In genomic region chr5:139667001-139667729, GRCh38 we compare ENCODE assay signal across 8 cellular contexts. TPM values are rescaled to one million over a fixed set of nuclear protein-coding genes. Genes with fewer than 3 reads are reported as not detected.
DNase-seq lines count a peak whose midpoint lies in the region; ATAC-seq and TF ChIP-seq lines count a peak whose summit lies in the region.

No MANE protein-coding gene starts in this region.

- no peaks in the 10 kb centered on the region for H3K9me3 Mint-ChIP-seq in activated naive CD4-positive, alpha-beta T cell treated with anti-CD3 and anti-CD28 coated beads, Interleukin-2, amount 10 ng/mL, durations not matched to agents 7 days and 5 days
- no peaks in the 10 kb centered on the region for H3K9me3 Mint-ChIP-seq in activated naive CD4-positive, alpha-beta T cell treated with anti-CD3 and anti-CD28 coated beads for 36 hours
- H3K9me3 Mint-ChIP-seq in WTC11 (no peaks in the 10 kb centered on the region), memory B cell (no peaks in the 10 kb centered on the region)

- H3K36me3 ChIP-seq in tibial nerve = no peaks in the 10 kb centered on the region

- H3K4me1 ChIP-seq in tibial nerve = peaks cover 0 to 98% (median 89%) of the 10 kb centered on the region in 4 donors

- intact Hi-C loops in activated naive CD4-positive, alpha-beta T cell treated with anti-CD3 and anti-CD28 coated beads for 36 hours (cut with micrococcal nuclease) = loop anchor here (1.0 kb wide), 1 partner anchor 31 kb away; no protein-coding TSS in a partner anchor

- peak; percentile 38 for DNase-seq in activated naive CD4-positive, alpha-beta T cell treated with anti-CD3 and anti-CD28 coated beads, Interleukin-2, amount 10 ng/mL, durations not matched to agents 7 days and 5 days
- no peak for DNase-seq in activated naive CD4-positive, alpha-beta T cell treated with anti-CD3 and anti-CD28 coated beads for 36 hours
- DNase-seq in WTC11 (ENCODE audit: low spot score) (no peak), memory B cell (ENCODE audit: low spot score in 2 of 2) (no peak), tibial nerve (ENCODE audit: low spot score in 2 of 2) (no peak), hypothalamus (lab: John Stamatoyannopoulos, UW) (no peak)
- DNase-seq in stimulated activated CD4-positive, alpha-beta T cell treated with anti-CD3 and anti-CD28 coated beads, Interleukin-15, amount 100 ng/mL, for 24 hours = no peak
- DNase-seq in activated T-cell treated with anti-CD3 and anti-CD28 coated beads, Interleukin-2, amount 50 U/mL, for 48 hours = no peak

- no peak overlapping the region for H3K27ac Mint-ChIP-seq in activated naive CD4-positive, alpha-beta T cell treated with anti-CD3 and anti-CD28 coated beads, Interleukin-2, amount 10 ng/mL, durations not matched to agents 7 days and 5 days
- H3K27ac Mint-ChIP-seq in activated naive CD4-positive, alpha-beta T cell treated with anti-CD3 and anti-CD28 coated beads for 36 hours = no peak overlapping the region
- H3K27ac Mint-ChIP-seq in WTC11 (peak overlapping the region; percentile 53; the same call in 1 of the 2 replicates), memory B cell (peak overlapping the region; percentile 92)

- ATAC-seq in WTC11 (no peak), memory B cell (ENCODE audit: low read depth) (no peak)

- H3K4me3 Mint-ChIP-seq in activated naive CD4-positive, alpha-beta T cell treated with anti-CD3 and anti-CD28 coated beads, Interleukin-2, amount 10 ng/mL, durations not matched to agents 7 days and 5 days = no peak overlapping the region
- no peak overlapping the region for H3K4me3 Mint-ChIP-seq in activated naive CD4-positive, alpha-beta T cell treated with anti-CD3 and anti-CD28 coated beads for 36 hours
- H3K4me3 Mint-ChIP-seq in WTC11 (no peak overlapping the region), memory B cell (peak overlapping the region; percentile 87)

- H3K9me3 ChIP-seq in tibial nerve = no peaks in the 10 kb centered on the region

- POLR2A ChIA-PET in WTC11 (lab: Charles Lee) = interaction anchor here (1.4 kb wide), 2 partner anchors 19 to 31 kb away, joined by 3 to 6 read pairs; partner anchors contain the start of gene CXXC5

- peaks cover 40% of the 10 kb centered on the region for H3K4me1 Mint-ChIP-seq in activated naive CD4-positive, alpha-beta T cell treated with anti-CD3 and anti-CD28 coated beads, Interleukin-2, amount 10 ng/mL, durations not matched to agents 7 days and 5 days
- peaks cover 28% of the 10 kb centered on the region for H3K4me1 Mint-ChIP-seq in activated naive CD4-positive, alpha-beta T cell treated with anti-CD3 and anti-CD28 coated beads for 36 hours (ENCODE audit: low read depth)
- peaks cover 74% of the 10 kb centered on the region for H3K4me1 Mint-ChIP-seq in WTC11
- H3K4me1 Mint-ChIP-seq in memory B cell = peaks cover 72% of the 10 kb centered on the region

- CTCF ChIA-PET in activated naive CD4-positive, alpha-beta T cell treated with anti-CD3 and anti-CD28 coated beads, Interleukin-2, amount 10 ng/mL, durations not matched to agents 7 days and 5 days (lab: Charles Lee) = no interaction called here
- CTCF ChIA-PET in activated naive CD4-positive, alpha-beta T cell treated with anti-CD3 and anti-CD28 coated beads for 36 hours (lab: Charles Lee) = interaction anchor here (0.6 to 1.7 kb wide), 3 partner anchors 25 to 167 kb away, joined by 3 read pairs; no protein-coding TSS in a partner anchor
- CTCF ChIA-PET in WTC11 (lab: Charles Lee) = interaction anchor here (0.8 to 2.9 kb wide), 12 partner anchors 9 to 120 kb away, joined by 3 to 17 read pairs (median 7); no protein-coding TSS in a partner anchor

- H3K27me3 ChIP-seq in tibial nerve = no peaks in the 10 kb centered on the region

- no peaks in the 10 kb centered on the region for H3K36me3 Mint-ChIP-seq in activated naive CD4-positive, alpha-beta T cell treated with anti-CD3 and anti-CD28 coated beads, Interleukin-2, amount 10 ng/mL, durations not matched to agents 7 days and 5 days
- H3K36me3 Mint-ChIP-seq in activated naive CD4-positive, alpha-beta T cell treated with anti-CD3 and anti-CD28 coated beads for 36 hours (ENCODE audit: low read depth) = no peaks in the 10 kb centered on the region
- H3K36me3 Mint-ChIP-seq in WTC11 = no peaks in the 10 kb centered on the region; the same call in 1 of the 2 replicates
- H3K36me3 Mint-ChIP-seq in memory B cell = no peaks in the 10 kb centered on the region

- peak overlapping the region; percentile 84 to 98 (median 90) for H3K27ac ChIP-seq in tibial nerve

- peaks cover 64% of the 10 kb centered on the region for H3K27me3 Mint-ChIP-seq in activated naive CD4-positive, alpha-beta T cell treated with anti-CD3 and anti-CD28 coated beads, Interleukin-2, amount 10 ng/mL, durations not matched to agents 7 days and 5 days
- H3K27me3 Mint-ChIP-seq in activated naive CD4-positive, alpha-beta T cell treated with anti-CD3 and anti-CD28 coated beads for 36 hours (ENCODE audit: low read depth) = peaks cover 12% of the 10 kb centered on the region
- H3K27me3 Mint-ChIP-seq in WTC11 (ENCODE audit: low read depth) = no peaks in the 10 kb centered on the region
- no peaks in the 10 kb centered on the region for H3K27me3 Mint-ChIP-seq in memory B cell

- no peak for TF ChIP-seq POLR2A in tibial nerve (IDR thresholded peaks at IDR 0.05)

- H3K4me3 ChIP-seq in tibial nerve = peak overlapping the region in 1 of 4 donors; percentile 51

- 55 to 71% methylated on average over 1 to 2 of the region's 2 CpGs for WGBS in tibial nerve, 2 donors

- TF ChIP-seq EP300 in tibial nerve (IDR thresholded peaks at IDR 0.05) = no peak

- TF ChIP-seq CTCF in WTC11 (IDR thresholded peaks at IDR 0.05) = no peak
- TF ChIP-seq CTCF in tibial nerve (IDR thresholded peaks at IDR 0.05) = no peak

TF ChIP-seq in WTC11, 78 proteins besides CTCF, POLR2A, EP300 and RAD21 (continues in another document):
- TF ChIP-seq, protein P1, sequence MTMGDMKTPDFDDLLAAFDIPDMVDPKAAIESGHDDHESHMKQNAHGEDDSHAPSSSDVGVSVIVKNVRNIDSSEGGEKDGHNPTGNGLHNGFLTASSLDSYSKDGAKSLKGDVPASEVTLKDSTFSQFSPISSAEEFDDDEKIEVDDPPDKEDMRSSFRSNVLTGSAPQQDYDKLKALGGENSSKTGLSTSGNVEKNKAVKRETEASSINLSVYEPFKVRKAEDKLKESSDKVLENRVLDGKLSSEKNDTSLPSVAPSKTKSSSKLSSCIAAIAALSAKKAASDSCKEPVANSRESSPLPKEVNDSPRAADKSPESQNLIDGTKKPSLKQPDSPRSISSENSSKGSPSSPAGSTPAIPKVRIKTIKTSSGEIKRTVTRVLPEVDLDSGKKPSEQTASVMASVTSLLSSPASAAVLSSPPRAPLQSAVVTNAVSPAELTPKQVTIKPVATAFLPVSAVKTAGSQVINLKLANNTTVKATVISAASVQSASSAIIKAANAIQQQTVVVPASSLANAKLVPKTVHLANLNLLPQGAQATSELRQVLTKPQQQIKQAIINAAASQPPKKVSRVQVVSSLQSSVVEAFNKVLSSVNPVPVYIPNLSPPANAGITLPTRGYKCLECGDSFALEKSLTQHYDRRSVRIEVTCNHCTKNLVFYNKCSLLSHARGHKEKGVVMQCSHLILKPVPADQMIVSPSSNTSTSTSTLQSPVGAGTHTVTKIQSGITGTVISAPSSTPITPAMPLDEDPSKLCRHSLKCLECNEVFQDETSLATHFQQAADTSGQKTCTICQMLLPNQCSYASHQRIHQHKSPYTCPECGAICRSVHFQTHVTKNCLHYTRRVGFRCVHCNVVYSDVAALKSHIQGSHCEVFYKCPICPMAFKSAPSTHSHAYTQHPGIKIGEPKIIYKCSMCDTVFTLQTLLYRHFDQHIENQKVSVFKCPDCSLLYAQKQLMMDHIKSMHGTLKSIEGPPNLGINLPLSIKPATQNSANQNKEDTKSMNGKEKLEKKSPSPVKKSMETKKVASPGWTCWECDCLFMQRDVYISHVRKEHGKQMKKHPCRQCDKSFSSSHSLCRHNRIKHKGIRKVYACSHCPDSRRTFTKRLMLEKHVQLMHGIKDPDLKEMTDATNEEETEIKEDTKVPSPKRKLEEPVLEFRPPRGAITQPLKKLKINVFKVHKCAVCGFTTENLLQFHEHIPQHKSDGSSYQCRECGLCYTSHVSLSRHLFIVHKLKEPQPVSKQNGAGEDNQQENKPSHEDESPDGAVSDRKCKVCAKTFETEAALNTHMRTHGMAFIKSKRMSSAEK (CRISPR knock-in tag; IDR thresholded peaks at IDR 0.05; ENCODE audit: borderline replicate concordance) = no peak
- no peak for TF ChIP-seq CDX4 (CRISPR knock-in tag; IDR thresholded peaks at IDR 0.05; ENCODE audit: borderline replicate concordance)
- no peak for TF ChIP-seq TEAD1 (CRISPR knock-in tag; IDR thresholded peaks at IDR 0.05)
- TF ChIP-seq OVOL2 (CRISPR knock-in tag; IDR thresholded peaks at IDR 0.05; ENCODE audit: borderline replicate concordance) = no peak
- no peak for TF ChIP-seq SOX15 (CRISPR knock-in tag; IDR thresholded peaks at IDR 0.05)

RNA-seq across cellular contexts. Expression of gene CXXC5, which starts 19.0 kb away (rescaled TPM):
- 1 to 10 TPM; 1.2 to 1.7 TPM for total RNA-seq in activated naive CD4-positive, alpha-beta T cell treated with anti-CD3 and anti-CD28 coated beads for 36 hours
- 77.5 to 97.2 TPM (median 78.0 TPM) in 3 replicates for total RNA-seq in WTC11 (2021)
- total RNA-seq in tibial nerve = 10 to 100 TPM; 45.0 to 80.4 (median 67.0) TPM

Comparison
In these comparisons a context has a peak if more than half of its experiments do, and no peak if none do; other contexts are left out.
1. H3K27ac Mint-ChIP-seq: peak in WTC11 (single experiment) and memory B cell (single experiment); none in activated naive CD4-positive, alpha-beta T cell treated with anti-CD3 and anti-CD28 coated beads, Interleukin-2, amount 10 ng/mL, durations not matched to agents 7 days and 5 days (single experiment) and activated naive CD4-positive, alpha-beta T cell treated with anti-CD3 and anti-CD28 coated beads for 36 hours (single experiment).
2. RNA of gene CXXC5, which starts 19.0 kb away (total RNA-seq): 77.5 to 97.2 TPM in WTC11 and 45.0 to 80.4 TPM in tibial nerve; 1.2 to 1.7 TPM in activated naive CD4-positive, alpha-beta T cell treated with anti-CD3 and anti-CD28 coated beads for 36 hours; every median in the first group is over 10 times any median in the second.